8 cellular contexts compared by ENCODE assay signal in genomic region chr17:56593741-56594527, GRCh38. TPM values are rescaled to one million over a fixed set of nuclear protein-coding genes. Genes with fewer than 3 reads are reported as not detected.
DNase-seq lines count a peak whose midpoint lies in the region; ATAC-seq and TF ChIP-seq lines count a peak whose summit lies in the region.

No MANE protein-coding gene starts in this region.

- intact Hi-C loops in adrenal gland (cut with DNase I) = loop anchor here (5.0 to 10.0 kb wide), 3 partner anchors 123 to 188 kb away; no protein-coding TSS in a partner anchor
- intact Hi-C loops in right cardiac atrium (cut with DNase I) = loop anchor here (2.0 to 10.0 kb wide), 6 partner anchors 81 to 188 kb away; no protein-coding TSS in a partner anchor
- intact Hi-C loops in posterior vena cava (cut with DNase I) = loop anchor here in 1 of 2 donors (5.0 kb wide), 1 partner anchor 123 kb away; no protein-coding TSS in a partner anchor

- ATAC-seq in right cardiac atrium (peak; percentile 82 to 86), GM18502 (IDR thresholded peaks at IDR 0.05; ENCODE audit: poor library complexity, unreplicated experiment) (no peak)

- peak overlapping the region; percentile 30 for H3K27ac ChIP-seq in HL-60 (replicated peaks)
- peak overlapping the region in 1 of 5 donors; percentile 30 for H3K27ac ChIP-seq in adrenal gland
- no peak overlapping the region for H3K27ac ChIP-seq in right cardiac atrium (ENCODE audit: low read length)

- peaks cover 22% of the 10 kb centered on the region for H3K27me3 ChIP-seq in HL-60 (ENCODE audit: insufficient read depth, poor library complexity, severe bottlenecking)
- H3K27me3 ChIP-seq in adrenal gland = peaks cover 37% of the 10 kb centered on the region
- no peaks in the 10 kb centered on the region for H3K27me3 ChIP-seq in right cardiac atrium (ENCODE audit: control insufficient read depth, insufficient read depth)

- H3K4me3 ChIP-seq in HL-60 (replicated peaks; ENCODE audit: insufficient read depth, low read length) (peak overlapping the region; percentile 53), adrenal gland (peak overlapping the region in 2 of 4 donors; percentile 25 to 40), right cardiac atrium (ENCODE audit: low read length) (peak overlapping the region; percentile 45)

- peak; percentile 82 for DNase-seq in DMS53 (lab: John Stamatoyannopoulos, UW)
- DNase-seq in HL-60 (ENCODE audit: low read depth in 1 of 2, low spot score in 1 of 2) = peak; percentile 40 to 73
- DNase-seq in SK-N-DZ (ENCODE audit: low spot score) = peak; percentile 54
- peak; percentile 42 to 62 (median 57) for DNase-seq in adrenal gland
- DNase-seq in right cardiac atrium = peak; percentile 61 to 88 (median 84)
- DNase-seq in posterior vena cava (ENCODE audit: low spot score) = peak; percentile 89
- no peak for DNase-seq in effector CD4-positive, alpha-beta T cell

- H3K36me3 ChIP-seq in adrenal gland (replicated peaks in 1 of 2) = no peaks in the 10 kb centered on the region

- TF ChIP-seq POLR2A in adrenal gland (IDR thresholded peaks at IDR 0.05) = peak in 1 of 2 donors; percentile 17

- H3K9me3 ChIP-seq in adrenal gland (replicated peaks in 1 of 3) (no peaks in the 10 kb centered on the region), right cardiac atrium (ENCODE audit: control insufficient read depth, low read length) (no peaks in the 10 kb centered on the region)

- no peak for TF ChIP-seq CTCF in HL-60 (IDR thresholded peaks at IDR 0.05; ENCODE audit: insufficient read depth, low read length)
- peak in 1 of 6 experiments; percentile 8 for TF ChIP-seq CTCF in adrenal gland (IDR thresholded peaks at IDR 0.05)

- peaks cover 14 to 48% of the 10 kb centered on the region in 2 donors for H3K4me1 ChIP-seq in adrenal gland (replicated peaks in 1 of 2)
- H3K4me1 ChIP-seq in right cardiac atrium (ENCODE audit: control insufficient read depth, insufficient read depth, low read length) = peaks cover 3% of the 10 kb centered on the region

- 0 to 3% (median 1%) methylated on average over 14 to 91 of the region's 91 CpGs for WGBS in adrenal gland, 4 donors
- under 1% methylated on average over 91 of the region's 91 CpGs for WGBS in right cardiac atrium

RNA-seq across cellular contexts. Expression of gene NOG, which starts 0.4 kb away (rescaled TPM):
- polyA plus RNA-seq in SK-N-DZ (2014; cell fraction: cytosol; rRNA removed) = 0.17 TPM in 1 of 2 replicates, not detected in the other
- polyA plus RNA-seq in SK-N-DZ (2014; cell fraction: nucleus; rRNA removed) = 0.23 TPM in 1 of 2 replicates, not detected in the other
- total RNA-seq in adrenal gland (under 1 TPM in 1 of 8 donors, not detected in 7; 0.14 TPM), right cardiac atrium (1 to 10 TPM in 1 of 4 donors, under 1 TPM in 3; 0.14 to 1.1 (median 0.36) TPM), posterior vena cava (1 to 10 TPM; 1.3 to 2.4 TPM)
- polyA plus RNA-seq in adrenal gland (under 1 TPM in 2 of 3 donors, not detected in 1; 0.16 to 0.57 TPM), right cardiac atrium (0.34 TPM)
